ENCODE assay signal across 8 cellular contexts in the genomic region with DNA sequence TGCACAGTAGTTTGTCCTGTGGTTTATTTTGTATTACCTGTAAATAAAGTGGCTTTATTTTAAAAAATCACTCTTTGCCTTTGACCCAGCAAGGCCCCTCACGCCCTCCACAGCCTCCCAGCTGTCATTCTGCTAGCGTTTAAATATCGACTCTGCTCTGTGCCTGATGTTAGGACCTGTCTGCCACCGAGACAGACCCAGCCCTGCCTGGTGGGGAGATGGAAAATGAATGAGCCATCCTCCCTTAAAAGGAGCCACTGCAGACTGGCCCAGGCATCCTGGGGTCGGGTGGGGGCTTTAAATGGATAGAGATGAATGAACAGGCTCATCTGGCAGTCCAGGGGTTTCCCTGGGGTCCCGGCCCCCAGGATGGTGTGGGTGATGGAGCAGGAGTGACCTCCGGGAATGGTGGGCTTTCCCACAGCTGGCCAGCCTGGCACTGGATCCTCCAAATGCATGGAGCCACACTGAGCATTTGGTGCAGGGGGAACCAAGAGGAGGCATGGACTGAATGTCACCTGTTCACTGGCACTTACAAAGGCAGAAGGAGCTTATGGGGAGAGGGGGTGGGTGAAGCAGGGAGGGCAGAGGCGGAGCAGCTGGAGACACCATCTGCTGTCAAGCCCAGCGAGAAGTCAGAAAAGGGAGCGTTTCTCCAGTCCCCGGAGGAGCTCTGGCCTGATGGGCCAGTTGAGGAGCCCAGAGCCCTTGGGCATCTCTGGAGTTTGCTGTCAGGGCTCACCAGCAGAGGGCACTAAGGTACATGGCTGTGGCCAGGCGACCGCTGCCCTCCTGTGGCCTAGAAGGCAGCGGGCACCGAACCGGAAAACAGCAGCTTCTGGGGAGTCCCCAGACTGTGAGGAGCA. TPM values are rescaled to one million over a fixed set of nuclear protein-coding genes. Genes with fewer than 3 reads are reported as not detected.
DNase-seq lines count a peak whose midpoint lies in the region; ATAC-seq, FAIRE-seq and TF ChIP-seq lines count a peak whose summit lies in the region.

No MANE protein-coding gene starts in this region.

- H3K27me3 Mint-ChIP-seq in immature natural killer cell (ENCODE audit: low read depth in 3 of 3) = peaks cover 0 to 4% (median 0%) of the 10 kb centered on the region in 3 donors

- H3K9ac ChIP-seq in Loucy (ENCODE audit: low read depth, low read length, poor library complexity, severe bottlenecking) (no peak overlapping the region), K562 (ENCODE audit: insufficient read depth in 1 of 2, low read depth in 2 of 2, low read length in 2 of 2) (no peak overlapping the region)

- intact Hi-C loops in K562 (cut with micrococcal nuclease) = loop anchor here (5.0 kb wide), 1 partner anchor 84 kb away; no protein-coding TSS in a partner anchor

- peak; percentile 62 for ATAC-seq in GM18505 (IDR thresholded peaks at IDR 0.05; ENCODE audit: unreplicated experiment)
- ATAC-seq in RWPE2 (ENCODE audit: low read depth) = peak; percentile 61
- peak; percentile 91 for ATAC-seq in K562
- no peak for ATAC-seq in HG02571 (IDR thresholded peaks at IDR 0.05; ENCODE audit: unreplicated experiment)

- BruUV-seq in K562 (replicated peaks; lab: Mats Ljungman, UMichigan) = no TSS peak

- H3K36me3 ChIP-seq in Loucy (ENCODE audit: insufficient read depth, low read length) (no peaks in the 10 kb centered on the region), RWPE2 (ENCODE audit: low read depth) (no peaks in the 10 kb centered on the region), K562 (ENCODE audit: control insufficient read depth, insufficient read depth, low read length) (no peaks in the 10 kb centered on the region)

- 2% methylated on average over 14 of the region's 16 CpGs for WGBS in K562 (ENCODE audit: insufficient coverage, low coverage, missing lambda C conversion rate)

- TF ChIP-seq CTCF in AG09319 (IDR thresholded peaks at IDR 0.05; ENCODE audit: low read depth, low read length) (peak; percentile 56), Loucy (conservative IDR thresholded peaks at IDR 0.05; ENCODE audit: low read length) (peak; percentile 99), RWPE2 (IDR thresholded peaks at IDR 0.05; ENCODE audit: poor library complexity, severe bottlenecking) (peak; percentile 58), K562 (IDR thresholded peaks at IDR 0.05 in 2 of 3, conservative IDR thresholded peaks at IDR 0.05 in 1 of 3; ENCODE audit: insufficient read depth in 2 of 3, low read depth in 1 of 3, low read length in 3 of 3) (peak; percentile 84 to 100 (median 98))

- no peaks in the 10 kb centered on the region for H3K9me3 Mint-ChIP-seq in immature natural killer cell

- H3K4me2 ChIP-seq in Loucy (ENCODE audit: low read depth, low read length, poor library complexity, severe bottlenecking) = peak overlapping the region; percentile 9
- no peak overlapping the region for H3K4me2 ChIP-seq in K562 (ENCODE audit: insufficient read depth, low read length)

- H3K27ac Mint-ChIP-seq in immature natural killer cell = peak overlapping the region in 3 of 6 donors; percentile 29 to 69 (median 60)

- H4K20me1 ChIP-seq in Loucy (ENCODE audit: insufficient read depth, low read length, poor library complexity, severe bottlenecking) (no peaks in the 10 kb centered on the region), K562 (replicated peaks; ENCODE audit: control insufficient read depth, insufficient read depth, low read length) (no peaks in the 10 kb centered on the region)

- peaks cover 22 to 33% of the 10 kb centered on the region in 2 donors for H3K4me1 Mint-ChIP-seq in immature natural killer cell

- H3K27ac ChIP-seq in RWPE2 (ENCODE audit: poor library complexity, severe bottlenecking) (no peak overlapping the region), K562 (ENCODE audit: extremely low read depth, low read depth, low read length) (no peak overlapping the region)

- TF ChIP-seq RAD21 in K562 (CRISPR knock-in tag; conservative IDR thresholded peaks at IDR 0.05 in 1 of 2, IDR thresholded peaks at IDR 0.05 in 1 of 2) = peak; percentile 59 to 80

- no peak for TF ChIP-seq EP300 in K562 (IDR thresholded peaks at IDR 0.05; ENCODE audit: low read length)

- in situ Hi-C loops in K562 (cut with MboI) = no loop called here

- no peak overlapping the region for H2AFZ ChIP-seq in Loucy (ENCODE audit: low read length)
- H2AFZ ChIP-seq in K562 (ENCODE audit: low read depth, low read length) = no peak overlapping the region

- no peaks in the 10 kb centered on the region for H3K9me3 ChIP-seq in Loucy (ENCODE audit: insufficient read depth, low read depth, low read length)
- H3K9me3 ChIP-seq in RWPE2 (ENCODE audit: severe bottlenecking) = no peaks in the 10 kb centered on the region
- no peaks in the 10 kb centered on the region for H3K9me3 ChIP-seq in K562 (replicated peaks; ENCODE audit: control insufficient read depth, insufficient read depth, low read depth, low read length)

- no peak for TF ChIP-seq POLR2A in GM18505 (IDR thresholded peaks at IDR 0.05; ENCODE audit: borderline replicate concordance, extremely low read depth, insufficient read depth, insufficient read length)
- no peak for TF ChIP-seq POLR2A in K562 (conservative IDR thresholded peaks at IDR 0.05)

- H3K9me1 ChIP-seq in K562 (ENCODE audit: control insufficient read depth, insufficient read depth, low read length) = no peaks in the 10 kb centered on the region

- CTCF ChIA-PET in K562 (lab: Yijun Ruan, JAX; ENCODE audit: low intra/inter-chr PET ratio) = interaction anchor here (1.2 kb wide), 1 partner anchor 426 kb away, joined by 3 read pairs; no protein-coding TSS in a partner anchor

- H3K79me2 ChIP-seq in Loucy (ENCODE audit: insufficient read depth, low read length) (no peaks in the 10 kb centered on the region), K562 (ENCODE audit: control insufficient read depth, insufficient read depth, low read length) (no peaks in the 10 kb centered on the region)

- no peak for FAIRE-seq in K562 (lab: Jason Lieb, UNC)

- POLR2A ChIA-PET in K562 (lab: Yijun Ruan, JAX) = interaction anchor here (0.6 kb wide), 2 partner anchors 85 to 331 kb away, joined by 3 read pairs; no protein-coding TSS in a partner anchor

- H3K4me3 Mint-ChIP-seq in immature natural killer cell = no peak overlapping the region

- no peaks in the 10 kb centered on the region for H3F3A ChIP-seq in Loucy (ENCODE audit: low read depth)

- peaks cover 0 to 10% (median 5%) of the 10 kb centered on the region in 3 donors for H3K36me3 Mint-ChIP-seq in immature natural killer cell

- no peak for DNase-seq in AG09319 (ENCODE audit: extremely low read depth, low read depth)
- no peak for DNase-seq in RWPE2 (ENCODE audit: low spot score)
- DNase-seq in K562 (ENCODE audit: extremely low read depth in 1 of 4, low spot score in 3 of 4) = peak; percentile 51 to 62 (median 58)
- DNase-seq in immature natural killer cell = peak; percentile 40 to 52 (median 48)
- DNase-seq in stimulated activated CD4-positive, alpha-beta T cell treated with anti-CD3 and anti-CD28 coated beads, TNF-alpha, amount 100 ng/mL, for 48 hours (ENCODE audit: low read depth in 3 of 3) = peak; percentile 56 to 65 (median 58)

- H3K27me3 ChIP-seq in Loucy (ENCODE audit: insufficient read depth, low read length, poor library complexity, severe bottlenecking) (no peaks in the 10 kb centered on the region), RWPE2 (ENCODE audit: insufficient read depth, poor library complexity, severe bottlenecking) (no peaks in the 10 kb centered on the region), K562 (ENCODE audit: control insufficient read depth in 2 of 2, insufficient read depth in 2 of 2, low read length in 2 of 2) (peaks cover 0 to 38% of the 10 kb centered on the region in 2 experiments; a peak in 4 of 5 replicates)

- no peaks in the 10 kb centered on the region for H3K9me2 ChIP-seq in Loucy (replicated peaks; ENCODE audit: low read depth, low read length)

- peaks cover 20% of the 10 kb centered on the region for H3K4me1 ChIP-seq in Loucy (ENCODE audit: insufficient read depth, low read length, poor library complexity, severe bottlenecking)
- no peaks in the 10 kb centered on the region for H3K4me1 ChIP-seq in RWPE2 (ENCODE audit: insufficient read depth, poor library complexity, severe bottlenecking)
- H3K4me1 ChIP-seq in K562 (replicated peaks in 1 of 2; ENCODE audit: control insufficient read depth in 2 of 2, insufficient read depth in 2 of 2, low read length in 2 of 2) = no peaks in the 10 kb centered on the region; a peak in 1 of 5 replicates

- H3K4me3 ChIP-seq in Loucy (ENCODE audit: low read length, poor library complexity, severe bottlenecking) (no peak overlapping the region), RWPE2 (ENCODE audit: severe bottlenecking) (no peak overlapping the region), K562 (no peak overlapping the region)

RNA-seq across cellular contexts. Expression of a gene that starts 11.9 kb away (rescaled TPM):
- total RNA-seq in K562 (2011; cell fraction: chromatin; rRNA removed; ENCODE audit: low replicate concordance) = 0.14 TPM in 1 of 2 replicates, not detected in the other
- total RNA-seq in K562 (2011; cell fraction: nucleolus; rRNA removed) = 0.33 TPM in 1 of 2 replicates, not detected in the other
- total RNA-seq in K562 (2011; cell fraction: nucleoplasm; rRNA removed) = 0.07 and 0.15 TPM in 2 replicates
- total RNA-seq in K562 (2014; rRNA removed) (not detected in 2 replicates), K562 (2014; rRNA removed; fragmentation: Illumina TruSeq; extraction: Trizol) (not detected in 2 replicates), K562 (2015; rRNA removed; fragmentation: Illumina TruSeq; extraction: Trizol) (not detected in 2 replicates), K562 (2021) (not detected in 2 replicates)
- polyA plus RNA-seq in K562 (2011; rRNA removed) (not detected in 2 replicates), K562 (2014; fragmentation: Illumina TruSeq; extraction: Trizol) (not detected in 2 replicates), K562 (2014; fragmentation: Nextera tagmentation; extraction: Ambion mirVana) (not detected), K562 (2014; rRNA removed) (not detected in 2 replicates), immature natural killer cell (not detected)
- not detected in 2 replicates for polyA plus RNA-seq in K562 (2011; cell fraction: cytosol; rRNA removed)
- not detected in 2 replicates for polyA plus RNA-seq in K562 (2011; cell fraction: nucleus; rRNA removed)
- polyA plus RNA-seq in K562 (2012) = not detected in 2 replicates
- not detected in 2 replicates for polyA minus RNA-seq in K562 (2011; rRNA and poly(A)+ RNA removed)
- polyA minus RNA-seq in K562 (2011; cell fraction: cytosol; rRNA and poly(A)+ RNA removed) = not detected in 2 replicates
- polyA minus RNA-seq in K562 (2011; cell fraction: nucleus; rRNA and poly(A)+ RNA removed) = 0.13 TPM in 1 of 2 replicates, not detected in the other

RNA-seq across cellular contexts. Expression of a gene that starts 47.7 kb away (rescaled TPM):
- total RNA-seq in K562 (2011; cell fraction: chromatin; rRNA removed; ENCODE audit: low replicate concordance) = 12.5 and 39.2 TPM in 2 replicates
- 61.0 and 67.0 TPM in 2 replicates for total RNA-seq in K562 (2011; cell fraction: nucleolus; rRNA removed)
- 35.3 and 41.1 TPM in 2 replicates for total RNA-seq in K562 (2011; cell fraction: nucleoplasm; rRNA removed)
- 31.0 and 42.5 TPM in 2 replicates for total RNA-seq in K562 (2014; rRNA removed)
- 19.8 and 25.4 TPM in 2 replicates for total RNA-seq in K562 (2014; rRNA removed; fragmentation: Illumina TruSeq; extraction: Trizol)
- 31.3 and 34.7 TPM in 2 replicates for total RNA-seq in K562 (2015; rRNA removed; fragmentation: Illumina TruSeq; extraction: Trizol)
- total RNA-seq in K562 (2021) = 29.5 and 32.1 TPM in 2 replicates
- polyA plus RNA-seq in K562 (2011; rRNA removed) = 31.3 and 35.8 TPM in 2 replicates
- 83.8 and 104 TPM in 2 replicates for polyA plus RNA-seq in K562 (2011; cell fraction: cytosol; rRNA removed)
- 35.5 and 49.7 TPM in 2 replicates for polyA plus RNA-seq in K562 (2011; cell fraction: nucleus; rRNA removed)
- polyA plus RNA-seq in K562 (2012) = 26.9 and 37.0 TPM in 2 replicates
- 44.4 and 47.0 TPM in 2 replicates for polyA plus RNA-seq in K562 (2014; fragmentation: Illumina TruSeq; extraction: Trizol)
- polyA plus RNA-seq in K562 (2014; fragmentation: Nextera tagmentation; extraction: Ambion mirVana) = 10 to 100 TPM in 1 of 2 experiments, 1 to 10 TPM in 1; 4.1 to 20.2 TPM
- polyA plus RNA-seq in K562 (2014; rRNA removed) = 30.1 and 34.9 TPM in 2 replicates
- polyA minus RNA-seq in K562 (2011; rRNA and poly(A)+ RNA removed) = 35.9 and 38.8 TPM in 2 replicates
- 16.5 and 17.7 TPM in 2 replicates for polyA minus RNA-seq in K562 (2011; cell fraction: cytosol; rRNA and poly(A)+ RNA removed)
- polyA minus RNA-seq in K562 (2011; cell fraction: nucleus; rRNA and poly(A)+ RNA removed) = 12.3 and 17.1 TPM in 2 replicates
- 100 to 1,000 TPM; 101 to 155 (median 131) TPM for polyA plus RNA-seq in immature natural killer cell

Comparison
In these comparisons a context has a peak if more than half of its experiments do, and no peak if none do; other contexts are left out.
1. DNase-seq: peak in K562 (4 of 4), immature natural killer cell (3 of 3) and stimulated activated CD4-positive, alpha-beta T cell treated with anti-CD3 and anti-CD28 coated beads, TNF-alpha, amount 100 ng/mL, for 48 hours (3 of 3); none in AG09319 (single experiment) and RWPE2 (single experiment).
2. Peak in every context shown above with its lines, with median percentiles within 50 percentile points of each other: CTCF ChIP-seq.